In genomic region chrX:47047989-47048388, GRCh38 we compare ENCODE assay signal across 1 cellular context.
TF ChIP-seq lines count a peak whose summit lies in the region.

No MANE protein-coding gene starts in this region.

TF ChIP-seq in K562, 482 proteins besides CTCF, POLR2A, EP300 and RAD21 (continued from another document and continues in another):
- TF ChIP-seq NR0B1 (IDR thresholded peaks at IDR 0.05; ENCODE audit: partially characterized antibody) (no peak), ZNF263 (CRISPR knock-in tag; IDR thresholded peaks at IDR 0.05; ENCODE audit: borderline replicate concordance) (no peak), ID3 (CRISPR knock-in tag; IDR thresholded peaks at IDR 0.05) (no peak), ID3 (tag; IDR thresholded peaks at IDR 0.05) (peak; percentile 99), FOXA1 (IDR thresholded peaks at IDR 0.05; ENCODE audit: borderline replicate concordance) (peak; percentile 97), PKNOX1 (IDR thresholded peaks at IDR 0.05) (peak; percentile 87), ARID4B (CRISPR knock-in tag; IDR thresholded peaks at IDR 0.05) (no peak), ATF6 (CRISPR knock-in tag; IDR thresholded peaks at IDR 0.05) (no peak), NR2F6 (CRISPR knock-in tag; IDR thresholded peaks at IDR 0.05) (no peak), ATF2 (CRISPR knock-in tag; IDR thresholded peaks at IDR 0.05) (no peak), CHD1 (IDR thresholded peaks at IDR 0.05; ENCODE audit: low read length) (no peak), ZHX1 (conservative IDR thresholded peaks at IDR 0.05; ENCODE audit: low read length) (no peak), ZNF561 (CRISPR knock-in tag; conservative IDR thresholded peaks at IDR 0.05) (no peak), ZZZ3 (IDR thresholded peaks at IDR 0.05) (no peak), BRF2 (IDR thresholded peaks at IDR 0.05; ENCODE audit: borderline replicate concordance, insufficient read depth, insufficient read length) (no peak), RREB1 (CRISPR knock-in tag; IDR thresholded peaks at IDR 0.05) (no peak)
